Comparison of ENCODE assay signal across 26 cellular contexts in the genomic region with DNA sequence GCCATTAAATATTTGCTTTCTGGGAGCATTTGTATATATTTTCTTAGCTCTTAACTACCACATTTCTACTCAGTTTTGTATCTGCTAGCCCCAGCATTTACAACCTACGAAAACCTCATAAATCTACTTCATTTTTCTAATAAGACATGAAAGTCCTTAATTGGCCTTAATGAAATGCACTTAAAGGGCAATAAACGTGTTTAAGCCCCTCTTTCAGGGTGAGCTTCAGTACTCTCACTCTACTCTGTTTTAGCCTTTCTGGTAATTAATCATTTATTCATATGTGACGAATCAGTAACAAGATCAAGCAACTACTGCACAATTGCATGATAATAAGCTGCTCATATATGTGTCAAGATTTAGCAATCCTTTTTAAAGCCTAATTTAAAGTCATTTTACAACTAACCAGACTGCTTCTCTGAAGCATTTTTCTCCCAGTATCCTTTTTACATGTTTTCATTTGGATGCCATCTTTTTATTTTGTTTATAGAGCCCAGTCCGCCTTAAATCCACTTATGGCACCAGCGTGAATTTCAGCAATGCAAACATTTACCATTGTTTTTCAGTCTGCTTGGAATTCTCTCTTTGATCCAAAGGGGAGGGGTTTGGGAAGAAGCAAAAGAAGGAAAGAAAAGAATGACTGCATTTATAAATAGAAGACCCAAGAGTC.
DNase-seq lines count a peak whose midpoint lies in the region; ATAC-seq, FAIRE-seq and TF ChIP-seq lines count a peak whose summit lies in the region.
"Had no signal": no experiment of that assay in that cellular context is flagged by ENCODE, and none has a peak within 500 bp of the region (broad histone marks: within the 10 kb centered on the region; RNA-seq: fewer than 3 reads in every experiment).

No MANE protein-coding gene starts in this region.

- in situ Hi-C loops in transverse colon (cut with MboI; ENCODE audit: low pct_ligation_motif_present in 1 of 4, low pct_unique_long_range_greater_than_20kb in 1 of 4, low sequenced_read_pairs in 3 of 4) = no loop called here

- H3K4me3 ChIP-seq in kidney (ENCODE audit: low read length in 2 of 2) (peak overlapping the region; percentile 23 to 40), transverse colon (peak overlapping the region in 1 of 4 donors; percentile 6)
- H3K4me3 ChIP-seq: dorsolateral prefrontal cortex, skin epidermis had no signal

- intact Hi-C loops in kidney (cut with DNase I) (no loop called here), transverse colon (cut with DNase I; ENCODE audit: low total_unique reads) (no loop called here), left colon (cut with DNase I, micrococcal nuclease) (no loop called here)

- no peak for ATAC-seq in left colon
- ATAC-seq: activated CD8-positive, alpha-beta T cell treated with anti-CD3 and anti-CD28 coated beads, Interleukin-2, amount 10 ng/mL, durations not matched to agents 7 days and 5 days had no signal

- no peaks in the 10 kb centered on the region for H3K36me3 ChIP-seq in kidney (ENCODE audit: control insufficient read depth in 1 of 2, insufficient read depth in 2 of 2, low read length in 2 of 2)
- no peaks in the 10 kb centered on the region for H3K36me3 ChIP-seq in transverse colon
- H3K36me3 ChIP-seq: BE2C had no signal

- no peak for TF ChIP-seq POLR2A in transverse colon (IDR thresholded peaks at IDR 0.05)

- no peak for TF ChIP-seq EP300 in transverse colon (IDR thresholded peaks at IDR 0.05; ENCODE audit: low read depth)

- no peak for FAIRE-seq in kidney (lab: Jason Lieb, UNC)
- FAIRE-seq: frontal cortex, H54, HTR-8/SVneo had no signal

- H3K4me1 ChIP-seq in kidney (ENCODE audit: control insufficient read depth in 1 of 2, insufficient read depth in 1 of 2, low read depth in 1 of 2, low read length in 2 of 2) = peaks cover 0 to 3% of the 10 kb centered on the region in 2 donors
- peaks cover 11 to 20% (median 16%) of the 10 kb centered on the region in 4 donors for H3K4me1 ChIP-seq in transverse colon
- H3K4me1 ChIP-seq: BE2C had no signal

- DNase-seq in NCI-H1417 (lab: John Stamatoyannopoulos, UW) (peak in 2 of 3 experiments; percentile 10 to 78), NCI-H1417 treated with DMSO at 0.1 percent for 48 hours (lab: John Stamatoyannopoulos, UW) (no peak), NCI-H774 (lab: John Stamatoyannopoulos, UW) (peak; percentile 27), kidney (no peak), transverse colon (no peak), midbrain (lab: John Stamatoyannopoulos, UW) (no peak), OCI-M2 (lab: John Stamatoyannopoulos, UW; ENCODE audit: unreplicated experiment) (no peak), left colon (no peak)
- DNase-seq: activated CD8-positive, alpha-beta T cell treated with anti-CD3 and anti-CD28 coated beads, Interleukin-2, amount 10 ng/mL, durations not matched to agents 7 days and 5 days; activated naive CD4-positive, alpha-beta T cell treated with anti-CD3 and anti-CD28 coated beads, Interleukin-2, amount 10 ng/mL, durations not matched to agents 7 days and 5 days; activated T-cell treated with anti-CD3 and anti-CD28 coated beads, Interleukin-2, amount 50 U/mL, for 24 hours; aorta; BE2C; dorsolateral prefrontal cortex; Karpas-422; NCI-H1436; NCI-H2227 treated with DMSO at 0.1 percent for 48 hours; NK-92 treated with Interleukin-12 subunit alpha and Interleukin-12 subunit beta, amount 100 ng/mL, for 24 hours; posterior cingulate gyrus; RPMI8226; stimulated activated CD4-positive, alpha-beta T cell treated with anti-CD3 and anti-CD28 coated beads, Interleukin-2, amount 100 ng/mL, for 48 hours; T-helper 9 cell had no signal

- no peaks in the 10 kb centered on the region for H3K27me3 ChIP-seq in transverse colon
- H3K27me3 ChIP-seq: BE2C, dorsolateral prefrontal cortex had no signal

- H3K9me3 ChIP-seq in kidney (ENCODE audit: control insufficient read depth in 1 of 2, low read length in 2 of 2) = no peaks in the 10 kb centered on the region
- no peaks in the 10 kb centered on the region for H3K9me3 ChIP-seq in transverse colon
- H3K9me3 ChIP-seq: BE2C had no signal

- H3K27ac ChIP-seq in kidney (ENCODE audit: low read depth in 2 of 2, low read length in 2 of 2) = no peak overlapping the region
- H3K27ac ChIP-seq in transverse colon = peak overlapping the region in 3 of 4 donors; percentile 32 to 43 (median 34)
- H3K27ac ChIP-seq: dorsolateral prefrontal cortex, skin epidermis had no signal

- H3K9ac ChIP-seq in kidney (ENCODE audit: low read length in 2 of 2) = no peak overlapping the region

- whole genome bisulfite sequencing in transverse colon (ENCODE audit: low coverage in 1 of 2), 2 donors = 22 to 27% methylated on average over 5 of the region's 5 CpGs

- TF ChIP-seq CTCF in kidney (IDR thresholded peaks at IDR 0.05; ENCODE audit: borderline replicate concordance, extremely low read depth, insufficient read depth) = no peak
- TF ChIP-seq CTCF in transverse colon (IDR thresholded peaks at IDR 0.05) = no peak

Comparison
In these comparisons a context has a peak if more than half of its experiments do, and no peak if none do; other contexts are left out.
1. DNase-seq: peak in NCI-H1417 (2 of 3) and NCI-H774 (single experiment); none in NCI-H1417 treated with DMSO at 0.1 percent for 48 hours (single experiment), kidney (single experiment), transverse colon (single experiment), midbrain (single experiment), OCI-M2 (single experiment) and left colon (0 of 2).
2. H3K27ac ChIP-seq: peak in transverse colon (3 of 4); none in kidney (0 of 2).